Comparison of ENCODE assay signal across 1 cellular context in genomic region chr4:122456228-122457106, GRCh38.
TF ChIP-seq lines count a peak whose summit lies in the region.

Gene IL2, minus strand, starts transcription at chr4:122456725. Its CDS starts 285 bp downstream, at chr4:122456440.

TF ChIP-seq in K562, 482 proteins besides CTCF, POLR2A, EP300 and RAD21 (continued from another document):
- TF ChIP-seq AFF4 (CRISPR knock-in tag; IDR thresholded peaks at IDR 0.05) (no peak), CAMTA2 (CRISPR knock-in tag; conservative IDR thresholded peaks at IDR 0.05) (no peak), RNF2 (IDR thresholded peaks at IDR 0.05) (no peak), IRF1 (CRISPR knock-in tag; IDR thresholded peaks at IDR 0.05; ENCODE audit: borderline replicate concordance) (no peak), CEBPZ (IDR thresholded peaks at IDR 0.05; ENCODE audit: borderline replicate concordance, low read depth, low read length) (no peak), CCAR2 (IDR thresholded peaks at IDR 0.05; ENCODE audit: low read depth, low read length) (no peak), PPARD (CRISPR knock-in tag; IDR thresholded peaks at IDR 0.05) (no peak), ID3 (CRISPR knock-in tag; IDR thresholded peaks at IDR 0.05) (no peak), ID3 (tag; IDR thresholded peaks at IDR 0.05) (no peak), E4F1 (CRISPR knock-in tag; IDR thresholded peaks at IDR 0.05; ENCODE audit: borderline replicate concordance) (no peak), NFE2L1 (tag; IDR thresholded peaks at IDR 0.05; ENCODE audit: borderline replicate concordance, low read depth) (no peak)
